In genomic region chr13:36815069-36815468, GRCh38 we compare ENCODE assay signal across 10 cellular contexts. TPM values are rescaled to one million over a fixed set of nuclear protein-coding genes. Genes with fewer than 3 reads are reported as not detected.
DNase-seq lines count a peak whose midpoint lies in the region; ATAC-seq, FAIRE-seq and TF ChIP-seq lines count a peak whose summit lies in the region.
"Had no signal": no experiment of that assay in that cellular context is flagged by ENCODE, and none has a peak within 500 bp of the region (broad histone marks: within the 10 kb centered on the region; RNA-seq: fewer than 3 reads in every experiment).

No MANE protein-coding gene starts in this region.

- FAIRE-seq in small intestine (lab: Jason Lieb, UNC) = no peak

- TF ChIP-seq POLR2A in suprapubic skin (IDR thresholded peaks at IDR 0.05) = no peak

- H3K27ac ChIP-seq in brain microvascular endothelial cell (no peak overlapping the region), small intestine (ENCODE audit: low read depth in 1 of 2, low read length in 1 of 2) (no peak overlapping the region), suprapubic skin (no peak overlapping the region)
- H3K27ac ChIP-seq: esophagus squamous epithelium had no signal

- H3K36me3 ChIP-seq in brain microvascular endothelial cell (replicated peaks) (no peaks in the 10 kb centered on the region), small intestine (ENCODE audit: control insufficient read depth in 2 of 2, insufficient read depth in 2 of 2, low read length in 2 of 2) (no peaks in the 10 kb centered on the region), suprapubic skin (no peaks in the 10 kb centered on the region)
- H3K36me3 ChIP-seq: esophagus squamous epithelium had no signal

- WGBS in small intestine, 3 donors = 52 to 66% (median 57%) methylated on average over 2 of the region's 2 CpGs
- 80% methylated on average over 2 of the region's 2 CpGs for WGBS in suprapubic skin

- CTCF ChIA-PET in activated naive CD4-positive, alpha-beta T cell treated with anti-CD3 and anti-CD28 coated beads for 36 hours (lab: Charles Lee) = interaction anchor here (0.6 to 1.3 kb wide), 5 partner anchors 27 to 832 kb away, joined by 3 to 5 read pairs (median 3); no protein-coding TSS in a partner anchor

- no peak overlapping the region for H3K4me3 Mint-ChIP-seq in activated naive CD4-positive, alpha-beta T cell treated with anti-CD3 and anti-CD28 coated beads for 36 hours

- no peak for TF ChIP-seq EP300 in suprapubic skin (IDR thresholded peaks at IDR 0.05)

- H3K4me1 ChIP-seq in small intestine (ENCODE audit: control insufficient read depth in 2 of 2, insufficient read depth in 1 of 2, low read depth in 1 of 2, low read length in 1 of 2) = peaks cover 0 to 4% of the 10 kb centered on the region in 2 donors
- H3K4me1 ChIP-seq in suprapubic skin = peaks cover 15% of the 10 kb centered on the region

- H3K27me3 Mint-ChIP-seq in activated naive CD4-positive, alpha-beta T cell treated with anti-CD3 and anti-CD28 coated beads for 36 hours (ENCODE audit: low read depth) = peaks cover 24% of the 10 kb centered on the region

- no peaks in the 10 kb centered on the region for H3K9me3 ChIP-seq in small intestine (ENCODE audit: control insufficient read depth, low read depth)
- H3K9me3 ChIP-seq in suprapubic skin = no peaks in the 10 kb centered on the region
- H3K9me3 ChIP-seq: esophagus squamous epithelium had no signal

- peak; percentile 33 for TF ChIP-seq CTCF in LNCaP clone FGC (IDR thresholded peaks at IDR 0.05; ENCODE audit: control insufficient read depth, extremely low read depth, insufficient read depth)
- TF ChIP-seq CTCF in brain microvascular endothelial cell (IDR thresholded peaks at IDR 0.05; ENCODE audit: low read depth, low read length, missing control alignments) = peak; percentile 56
- peak in 1 of 2 donors; percentile 19 for TF ChIP-seq CTCF in suprapubic skin (IDR thresholded peaks at IDR 0.05)

- DNase-seq in activated naive CD4-positive, alpha-beta T cell treated with anti-CD3 and anti-CD28 coated beads for 36 hours = peak; percentile 20
- no peak for DNase-seq in activated naive CD4-positive, alpha-beta T cell treated with anti-CD3 and anti-CD28 coated beads, Interleukin-2, amount 50 U/mL, for 16 hours
- DNase-seq in LNCaP clone FGC (ENCODE audit: low read depth) = no peak
- no peak for DNase-seq in brain microvascular endothelial cell
- DNase-seq in small intestine = peak; percentile 14
- DNase-seq in suprapubic skin (ENCODE audit: low spot score in 2 of 2) = no peak
- DNase-seq: activated T-cell treated with anti-CD3 and anti-CD28 coated beads, Interleukin-2, amount 50 U/mL, for 1 hour; esophagus squamous epithelium had no signal

- no peaks in the 10 kb centered on the region for H3K36me3 Mint-ChIP-seq in activated naive CD4-positive, alpha-beta T cell treated with anti-CD3 and anti-CD28 coated beads for 36 hours (ENCODE audit: low read depth)

- no peak overlapping the region for H3K27ac Mint-ChIP-seq in activated naive CD4-positive, alpha-beta T cell treated with anti-CD3 and anti-CD28 coated beads for 36 hours

- in situ Hi-C loops in brain microvascular endothelial cell (cut with HindIII; ENCODE audit: low pct_ligation_motif_present, low sequenced_read_pairs) = no loop called here

- intact Hi-C loops in activated naive CD4-positive, alpha-beta T cell treated with anti-CD3 and anti-CD28 coated beads for 36 hours (cut with micrococcal nuclease) = no loop called here

- H3K27me3 ChIP-seq in brain microvascular endothelial cell (replicated peaks) = no peaks in the 10 kb centered on the region
- peaks cover 0 to 2% of the 10 kb centered on the region in 2 donors for H3K27me3 ChIP-seq in small intestine (ENCODE audit: control insufficient read depth in 2 of 2, insufficient read depth in 2 of 2, low read length in 2 of 2)
- H3K27me3 ChIP-seq in suprapubic skin = peaks cover 3% of the 10 kb centered on the region

- no peaks in the 10 kb centered on the region for H3K9me3 Mint-ChIP-seq in activated naive CD4-positive, alpha-beta T cell treated with anti-CD3 and anti-CD28 coated beads for 36 hours

- peaks cover 13% of the 10 kb centered on the region for H3K4me1 Mint-ChIP-seq in activated naive CD4-positive, alpha-beta T cell treated with anti-CD3 and anti-CD28 coated beads for 36 hours (ENCODE audit: low read depth)

- ATAC-seq in esophagus mucosa (no peak), HG03039 (IDR thresholded peaks at IDR 0.05; ENCODE audit: unreplicated experiment) (no peak)

- H3K4me3 ChIP-seq in LNCaP clone FGC (ENCODE audit: low read depth, low read length) = no peak overlapping the region
- H3K4me3 ChIP-seq in brain microvascular endothelial cell (ENCODE audit: low read depth, low read length) = no peak overlapping the region
- H3K4me3 ChIP-seq in small intestine (ENCODE audit: low read depth in 1 of 2, low read length in 2 of 2) = no peak overlapping the region
- no peak overlapping the region for H3K4me3 ChIP-seq in suprapubic skin
- H3K4me3 ChIP-seq: esophagus squamous epithelium had no signal

RNA-seq across cellular contexts. Expression of gene RFXAP, which starts 4.0 kb away (rescaled TPM):
- 10 to 100 TPM in 1 of 2 experiments, 1 to 10 TPM in 1; 9.2 to 12.2 TPM for total RNA-seq in activated naive CD4-positive, alpha-beta T cell treated with anti-CD3 and anti-CD28 coated beads for 36 hours
- 1 to 10 TPM in 2 of 3 donors, under 1 TPM in 1; 0.81 to 4.6 (median 1.3) TPM for polyA plus RNA-seq in small intestine
- 2.6 TPM for total RNA-seq in esophagus mucosa
- total RNA-seq in suprapubic skin = 1 to 10 TPM; 1.8 to 4.7 (median 2.2) TPM

Comparison
In these comparisons a context has a peak if more than half of its experiments do, and no peak if none do; other contexts are left out.
1. DNase-seq: peak in activated naive CD4-positive, alpha-beta T cell treated with anti-CD3 and anti-CD28 coated beads for 36 hours (single experiment) and small intestine (single experiment); none in activated naive CD4-positive, alpha-beta T cell treated with anti-CD3 and anti-CD28 coated beads, Interleukin-2, amount 50 U/mL, for 16 hours (single experiment), LNCaP clone FGC (single experiment), brain microvascular endothelial cell (single experiment) and suprapubic skin (0 of 2).